ENCODE assay signal across 8 cellular contexts in genomic region chr3:36993326-36994283, GRCh38. TPM values are rescaled to one million over a fixed set of nuclear protein-coding genes. Genes with fewer than 3 reads are reported as not detected.
A peak's percentile ranks its signal among the peaks of the same experiment; 100 is the strongest.
DNase-seq lines count a peak whose midpoint lies in the region; ATAC-seq and TF ChIP-seq lines count a peak whose summit lies in the region.

MLH1 (plus strand) TSS chr3:36993518; CDS start chr3:36993548, 30 bp downstream.

- DNase-seq in GM06990 (ENCODE audit: extremely low read depth, insufficient read length) (peak; percentile 95), HFF-Myc (ENCODE audit: extremely low read depth, low read depth) (peak; percentile 100), heart left ventricle (peak; percentile 94 to 97 (median 95)), psoas muscle (peak; percentile 94 to 98), vagina (ENCODE audit: extremely low spot score in 2 of 2) (no peak), DMS79 treated with DMSO at 0.1 percent for 48 hours (lab: John Stamatoyannopoulos, UW) (no peak)
- peak; percentile 91 for DNase-seq in activated naive CD8-positive, alpha-beta T cell treated with anti-CD3 and anti-CD28 coated beads for 36 hours

- no peak within 1 kb of the TSS for H2AFZ ChIP-seq in OCI-LY1 (ENCODE audit: low read length)

- H3K9me3 ChIP-seq in OCI-LY1 (ENCODE audit: low read length) (no peaks in the 10 kb centered on the region), heart left ventricle (no peaks in the 10 kb centered on the region), psoas muscle (no peaks in the 10 kb centered on the region), vagina (no peaks in the 10 kb centered on the region)

- H3K36me3 ChIP-seq in GM06990 (ENCODE audit: control insufficient read depth, insufficient read depth, low read length) = peaks cover 2% of the 10 kb centered on the region; the same call in 1 of the 2 replicates
- peaks cover 64% of the 10 kb centered on the region for H3K36me3 ChIP-seq in OCI-LY1 (ENCODE audit: insufficient read depth, low read length)
- H3K36me3 ChIP-seq in heart left ventricle = peaks cover 0 to 52% (median 40%) of the 10 kb centered on the region in 9 donors
- H3K36me3 ChIP-seq in psoas muscle (ENCODE audit: insufficient read depth in 1 of 2, low read depth in 1 of 2) = peaks cover 5 to 41% of the 10 kb centered on the region in 2 donors
- H3K36me3 ChIP-seq in vagina = peaks cover 0 to 33% of the 10 kb centered on the region in 2 donors

- H3K4me3 Mint-ChIP-seq in activated naive CD8-positive, alpha-beta T cell treated with anti-CD3 and anti-CD28 coated beads for 36 hours = no peak within 1 kb of the TSS

- peaks cover 2% of the 10 kb centered on the region for H3K9me3 Mint-ChIP-seq in activated naive CD8-positive, alpha-beta T cell treated with anti-CD3 and anti-CD28 coated beads for 36 hours

- H3K4me1 ChIP-seq in OCI-LY1 (ENCODE audit: insufficient read depth, low read length, severe bottlenecking) (peaks cover 43% of the 10 kb centered on the region), heart left ventricle (peaks cover 7 to 65% (median 48%) of the 10 kb centered on the region in 12 donors), psoas muscle (peaks cover 58% of the 10 kb centered on the region), vagina (peaks cover 50% of the 10 kb centered on the region)

- H3K9ac ChIP-seq in OCI-LY1 (ENCODE audit: low read length) = peak within 1 kb of the TSS; percentile 91

- H3K27me3 ChIP-seq in GM06990 (replicated peaks; ENCODE audit: control insufficient read depth, insufficient read depth, low read length) (no peaks in the 10 kb centered on the region), OCI-LY1 (ENCODE audit: insufficient read depth, low read length) (no peaks in the 10 kb centered on the region), heart left ventricle (no peaks in the 10 kb centered on the region), psoas muscle (ENCODE audit: insufficient read depth in 3 of 3, low read length in 2 of 3) (no peaks in the 10 kb centered on the region), vagina (no peaks in the 10 kb centered on the region)

- peaks cover 51% of the 10 kb centered on the region for H3K36me3 Mint-ChIP-seq in activated naive CD8-positive, alpha-beta T cell treated with anti-CD3 and anti-CD28 coated beads for 36 hours

- ATAC-seq in heart left ventricle (peak; percentile 94 to 97 (median 96)), psoas muscle (peak; percentile 88 to 93 (median 92))

- H4K20me1 ChIP-seq in OCI-LY1 (ENCODE audit: insufficient read depth, low read length) = no peaks in the 10 kb centered on the region

- H3K9me2 ChIP-seq in OCI-LY1 (ENCODE audit: low read depth, low read length) = no peaks in the 10 kb centered on the region

- H3K27me3 Mint-ChIP-seq in activated naive CD8-positive, alpha-beta T cell treated with anti-CD3 and anti-CD28 coated beads for 36 hours = no peaks in the 10 kb centered on the region

- no peak within 1 kb of the TSS for H3K27ac Mint-ChIP-seq in activated naive CD8-positive, alpha-beta T cell treated with anti-CD3 and anti-CD28 coated beads for 36 hours

- H3K27ac ChIP-seq in OCI-LY1 (ENCODE audit: low read depth, low read length, poor library complexity, severe bottlenecking) = peak within 1 kb of the TSS; percentile 85
- peak within 1 kb of the TSS; percentile 93 to 99 (median 98) for H3K27ac ChIP-seq in heart left ventricle
- H3K27ac ChIP-seq in psoas muscle = peak within 1 kb of the TSS; percentile 98
- H3K27ac ChIP-seq in vagina = peak within 1 kb of the TSS; percentile 99

- peaks cover 55% of the 10 kb centered on the region for H3K79me2 ChIP-seq in OCI-LY1 (ENCODE audit: insufficient read depth, low read length)

- no peak for TF ChIP-seq CTCF in GM06990 (IDR thresholded peaks at IDR 0.05; ENCODE audit: insufficient read depth, low read length, poor library complexity, severe bottlenecking)
- no peak for TF ChIP-seq CTCF in HFF-Myc (IDR thresholded peaks at IDR 0.05; ENCODE audit: low read depth, low read length, missing control alignments)
- TF ChIP-seq CTCF in OCI-LY1 (IDR thresholded peaks at IDR 0.05; ENCODE audit: low read length) = no peak
- TF ChIP-seq CTCF in heart left ventricle (IDR thresholded peaks at IDR 0.05) = no peak
- TF ChIP-seq CTCF in psoas muscle (IDR thresholded peaks at IDR 0.05) = no peak
- no peak for TF ChIP-seq CTCF in vagina (IDR thresholded peaks at IDR 0.05)

- WGBS in heart left ventricle, 4 donors = 1% methylated on average over 30 to 47 of the region's 47 CpGs
- WGBS in psoas muscle, 3 donors = 0 to 1% (median 1%) methylated on average over 47 of the region's 47 CpGs

- peaks cover 41% of the 10 kb centered on the region for H3K4me1 Mint-ChIP-seq in activated naive CD8-positive, alpha-beta T cell treated with anti-CD3 and anti-CD28 coated beads for 36 hours

- intact Hi-C loops in heart left ventricle (cut with DNase I) = loop anchor here in 4 of 10 donors (1.0 to 10.0 kb wide), 5 partner anchors 59 to 221 kb away; no protein-coding TSS in a partner anchor
- intact Hi-C loops in psoas muscle (cut with DNase I) = loop anchor here in 1 of 2 donors (10.0 kb wide), 1 partner anchor 1171 kb away; the partner anchor contains the start of gene OXSR1
- intact Hi-C loops in vagina (cut with DNase I) = loop anchor here (2.0 kb wide), 1 partner anchor 219 kb away; no protein-coding TSS in a partner anchor

- H3K4me3 ChIP-seq in GM06990 (replicated peaks; ENCODE audit: low read depth, low read length) (peak within 1 kb of the TSS; percentile 85), HFF-Myc (replicated peaks; ENCODE audit: low read depth, low read length) (peak within 1 kb of the TSS; percentile 85), OCI-LY1 (ENCODE audit: low read depth, low read length, poor library complexity, severe bottlenecking) (peak within 1 kb of the TSS; percentile 71), heart left ventricle (peak within 1 kb of the TSS; percentile 57 to 83 (median 70)), psoas muscle (peak within 1 kb of the TSS; percentile 79), vagina (peak within 1 kb of the TSS; percentile 74 to 83)

- TF ChIP-seq POLR2A in heart left ventricle (IDR thresholded peaks at IDR 0.05) (peak in 1 of 2 donors; percentile 64), vagina (IDR thresholded peaks at IDR 0.05) (peak; percentile 2 to 61)

- peak within 1 kb of the TSS; percentile 90 for H3K4me2 ChIP-seq in OCI-LY1 (ENCODE audit: low read length)

- no peaks in the 10 kb centered on the region for H3F3A ChIP-seq in OCI-LY1 (ENCODE audit: insufficient read depth, low read length)

RNA-seq across cellular contexts. Expression of gene MLH1, which starts in this region (rescaled TPM):
- 10 to 100 TPM; 82.3 to 83.7 TPM for total RNA-seq in activated naive CD8-positive, alpha-beta T cell treated with anti-CD3 and anti-CD28 coated beads for 36 hours
- total RNA-seq in heart left ventricle (10 to 100 TPM; 44.5 to 58.4 (median 50.4) TPM), psoas muscle (10 to 100 TPM; 32.5 to 37.7 (median 35.6) TPM), vagina (61.6 TPM)
- polyA plus RNA-seq in heart left ventricle (10 to 100 TPM; 26.0 to 32.8 TPM), psoas muscle (10 to 100 TPM; 26.5 to 30.3 (median 29.1) TPM)

Comparison
In these comparisons a context has a peak if more than half of its experiments do, and no peak if none do; other contexts are left out.
1. DNase-seq: peak in GM06990 (single experiment), HFF-Myc (single experiment), activated naive CD8-positive, alpha-beta T cell treated with anti-CD3 and anti-CD28 coated beads for 36 hours (single experiment), heart left ventricle (5 of 5) and psoas muscle (2 of 2); none in vagina (0 of 2) and DMS79 treated with DMSO at 0.1 percent for 48 hours (single experiment).
2. Peak in every context shown above with its lines, with median percentiles within 50 percentile points of each other: H3K4me3 ChIP-seq and H3K27ac ChIP-seq.